Comparison of ENCODE assay signal across 10 cellular contexts in the genomic region with DNA sequence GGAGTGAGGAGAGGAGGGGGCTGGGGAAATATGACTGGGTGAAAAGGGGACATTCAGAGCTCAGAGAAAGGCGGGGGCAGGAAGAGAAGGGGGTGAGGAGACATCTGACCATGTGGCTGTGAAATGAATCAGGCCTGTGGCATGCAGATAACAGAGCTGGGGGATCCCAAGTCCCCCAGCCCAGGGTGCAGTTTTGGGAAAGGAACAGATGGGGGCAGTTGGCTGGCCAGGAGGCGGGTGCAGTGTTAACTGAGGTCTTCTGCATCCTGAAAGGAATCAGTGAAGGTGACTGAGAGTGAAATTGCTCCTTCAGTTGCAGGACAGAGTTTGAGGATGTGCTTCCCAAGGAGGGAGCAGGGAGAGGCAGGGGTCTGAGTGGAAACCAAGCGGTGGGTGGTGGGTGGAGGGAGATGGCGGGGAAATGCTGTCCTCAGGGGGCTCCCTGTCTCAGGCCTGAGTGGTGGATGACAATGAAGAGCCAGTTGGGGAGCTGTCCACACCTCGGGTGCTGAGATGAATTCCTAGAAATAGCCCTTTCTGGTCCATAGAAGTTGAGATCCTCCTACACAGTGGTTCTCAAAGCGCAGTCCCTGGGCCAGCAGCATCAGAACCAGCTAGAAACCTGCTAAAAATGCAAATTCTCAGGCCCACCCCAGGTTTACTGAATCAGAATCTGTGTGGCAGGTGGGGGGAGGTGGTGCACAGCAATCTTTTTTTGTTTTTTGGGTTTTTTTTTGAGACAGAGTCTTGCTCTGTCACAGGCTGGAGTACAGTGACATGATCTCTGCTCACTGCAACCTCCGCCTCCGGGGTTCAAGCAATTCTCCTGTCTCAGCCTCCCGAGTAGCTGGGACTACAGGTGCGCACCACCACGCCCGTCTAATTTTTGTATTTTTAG. TPM values are rescaled to one million over a fixed set of nuclear protein-coding genes. Genes with fewer than 3 reads are reported as not detected.
A peak's percentile ranks its signal among the peaks of the same experiment; 100 is the strongest.
DNase-seq lines count a peak whose midpoint lies in the region; ATAC-seq, FAIRE-seq and TF ChIP-seq lines count a peak whose summit lies in the region.
"Had no signal": no experiment of that assay in that cellular context is flagged by ENCODE, and none has a peak within 500 bp of the region (broad histone marks: within the 10 kb centered on the region; RNA-seq: fewer than 3 reads in every experiment).

No MANE protein-coding gene starts in this region.

- FAIRE-seq in urothelium cell line (lab: Jason Lieb, UNC) = no peak
- FAIRE-seq in GM12891 (lab: Jason Lieb, UNC) = no peak
- FAIRE-seq: TTC549 had no signal

- no peak for TF ChIP-seq CTCF in epithelial cell of esophagus (IDR thresholded peaks at IDR 0.05; ENCODE audit: insufficient read depth, low read depth, low read length, missing control alignments)

- H3K4me3 Mint-ChIP-seq in stimulated activated naive CD8-positive, alpha-beta T cell treated with anti-CD3 and anti-CD28 coated beads, Interleukin-15, amount 100 ng/mL, for 72 hours = no peak overlapping the region

- no peaks in the 10 kb centered on the region for H3K27me3 Mint-ChIP-seq in stimulated activated naive CD8-positive, alpha-beta T cell treated with anti-CD3 and anti-CD28 coated beads, Interleukin-15, amount 100 ng/mL, for 72 hours

- no peak overlapping the region for H3K4me3 ChIP-seq in epithelial cell of esophagus (ENCODE audit: low read length)

- H3K9me3 Mint-ChIP-seq in stimulated activated naive CD8-positive, alpha-beta T cell treated with anti-CD3 and anti-CD28 coated beads, Interleukin-15, amount 100 ng/mL, for 72 hours = no peaks in the 10 kb centered on the region

- H3K4me1 Mint-ChIP-seq in stimulated activated naive CD8-positive, alpha-beta T cell treated with anti-CD3 and anti-CD28 coated beads, Interleukin-15, amount 100 ng/mL, for 72 hours = peaks cover 56% of the 10 kb centered on the region

- TF ChIP-seq POLR2A in GM18505 (IDR thresholded peaks at IDR 0.05; ENCODE audit: borderline replicate concordance, extremely low read depth, insufficient read depth, insufficient read length) = no peak
- TF ChIP-seq POLR2A in GM12891 (IDR thresholded peaks at IDR 0.05; ENCODE audit: low read depth, low read length) = no peak

- DNase-seq in stimulated activated naive CD8-positive, alpha-beta T cell treated with anti-CD3 and anti-CD28 coated beads, Interleukin-15, Interleukin-2, amounts not matched to agents 100 U/mL and 50 U/mL, for 24 hours = peak; percentile 32
- DNase-seq in stimulated activated naive CD8-positive, alpha-beta T cell treated with anti-CD3 and anti-CD28 coated beads, Interleukin-15, amount 100 ng/mL, for 72 hours = no peak
- peak; percentile 32 for DNase-seq in epithelial cell of esophagus (ENCODE audit: low read depth)
- peak; percentile 59 for DNase-seq in urothelium cell line (ENCODE audit: low spot score)
- no peak for DNase-seq in pons (ENCODE audit: low spot score)
- DNase-seq in GM12891 (ENCODE audit: insufficient read length, low spot score) = no peak
- DNase-seq: BE2C had no signal

- H3K27ac Mint-ChIP-seq in stimulated activated naive CD8-positive, alpha-beta T cell treated with anti-CD3 and anti-CD28 coated beads, Interleukin-15, amount 100 ng/mL, for 72 hours = no peak overlapping the region

- ATAC-seq in stimulated activated naive CD8-positive, alpha-beta T cell treated with anti-CD3 and anti-CD28 coated beads, Interleukin-15, Interleukin-2, amounts not matched to agents 100 U/mL and 50 U/mL, for 24 hours = no peak
- ATAC-seq in stimulated activated naive CD8-positive, alpha-beta T cell treated with anti-CD3 and anti-CD28 coated beads, Interleukin-15, amount 100 ng/mL, for 72 hours = no peak
- no peak for ATAC-seq in GM18505 (IDR thresholded peaks at IDR 0.05; ENCODE audit: unreplicated experiment)

TF ChIP-seq in PFSK-1, 5 proteins besides CTCF, POLR2A, EP300 and RAD21:
- TF ChIP-seq POLR2AphosphoS5 (IDR thresholded peaks at IDR 0.05; ENCODE audit: low read depth, low read length) = no peak
- TF ChIP-seq, protein P1, sequence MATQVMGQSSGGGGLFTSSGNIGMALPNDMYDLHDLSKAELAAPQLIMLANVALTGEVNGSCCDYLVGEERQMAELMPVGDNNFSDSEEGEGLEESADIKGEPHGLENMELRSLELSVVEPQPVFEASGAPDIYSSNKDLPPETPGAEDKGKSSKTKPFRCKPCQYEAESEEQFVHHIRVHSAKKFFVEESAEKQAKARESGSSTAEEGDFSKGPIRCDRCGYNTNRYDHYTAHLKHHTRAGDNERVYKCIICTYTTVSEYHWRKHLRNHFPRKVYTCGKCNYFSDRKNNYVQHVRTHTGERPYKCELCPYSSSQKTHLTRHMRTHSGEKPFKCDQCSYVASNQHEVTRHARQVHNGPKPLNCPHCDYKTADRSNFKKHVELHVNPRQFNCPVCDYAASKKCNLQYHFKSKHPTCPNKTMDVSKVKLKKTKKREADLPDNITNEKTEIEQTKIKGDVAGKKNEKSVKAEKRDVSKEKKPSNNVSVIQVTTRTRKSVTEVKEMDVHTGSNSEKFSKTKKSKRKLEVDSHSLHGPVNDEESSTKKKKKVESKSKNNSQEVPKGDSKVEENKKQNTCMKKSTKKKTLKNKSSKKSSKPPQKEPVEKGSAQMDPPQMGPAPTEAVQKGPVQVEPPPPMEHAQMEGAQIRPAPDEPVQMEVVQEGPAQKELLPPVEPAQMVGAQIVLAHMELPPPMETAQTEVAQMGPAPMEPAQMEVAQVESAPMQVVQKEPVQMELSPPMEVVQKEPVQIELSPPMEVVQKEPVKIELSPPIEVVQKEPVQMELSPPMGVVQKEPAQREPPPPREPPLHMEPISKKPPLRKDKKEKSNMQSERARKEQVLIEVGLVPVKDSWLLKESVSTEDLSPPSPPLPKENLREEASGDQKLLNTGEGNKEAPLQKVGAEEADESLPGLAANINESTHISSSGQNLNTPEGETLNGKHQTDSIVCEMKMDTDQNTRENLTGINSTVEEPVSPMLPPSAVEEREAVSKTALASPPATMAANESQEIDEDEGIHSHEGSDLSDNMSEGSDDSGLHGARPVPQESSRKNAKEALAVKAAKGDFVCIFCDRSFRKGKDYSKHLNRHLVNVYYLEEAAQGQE (IDR thresholded peaks at IDR 0.05; ENCODE audit: insufficient read depth in 1 of 2, low read depth in 2 of 2, low read length in 2 of 2) = peak; percentile 91 to 96

TF ChIP-seq in GM12891, 5 proteins besides CTCF, POLR2A, EP300 and RAD21:
- TF ChIP-seq POLR2AphosphoS5 (IDR thresholded peaks at IDR 0.05; ENCODE audit: low read depth, low read length) (no peak), POU2F2 (IDR thresholded peaks at IDR 0.05; ENCODE audit: low read depth, low read length) (no peak), PAX5 (IDR thresholded peaks at IDR 0.05; ENCODE audit: insufficient read depth, low read length, severe bottlenecking) (no peak), SPI1 (IDR thresholded peaks at IDR 0.05; ENCODE audit: low read depth, low read length) (no peak), TAF1 (IDR thresholded peaks at IDR 0.05; ENCODE audit: low read depth, low read length) (no peak)

RNA-seq across cellular contexts. Expression of gene CCDC167, which starts 26.0 kb away (rescaled TPM):
- polyA plus RNA-seq in PFSK-1 (2012; ENCODE audit: insufficient read length, low read depth) = 28.5 TPM
- 113 TPM for polyA plus RNA-seq in GM12891 (2012; ENCODE audit: low read depth, missing spikeins)

Comparison
In these comparisons a context has a peak if more than half of its experiments do, and no peak if none do; other contexts are left out.
1. DNase-seq: peak in stimulated activated naive CD8-positive, alpha-beta T cell treated with anti-CD3 and anti-CD28 coated beads, Interleukin-15, Interleukin-2, amounts not matched to agents 100 U/mL and 50 U/mL, for 24 hours (single experiment), epithelial cell of esophagus (single experiment) and urothelium cell line (single experiment); none in stimulated activated naive CD8-positive, alpha-beta T cell treated with anti-CD3 and anti-CD28 coated beads, Interleukin-15, amount 100 ng/mL, for 72 hours (0 of 2), pons (single experiment) and GM12891 (single experiment).